8 cellular contexts compared by ENCODE assay signal in the genomic region with DNA sequence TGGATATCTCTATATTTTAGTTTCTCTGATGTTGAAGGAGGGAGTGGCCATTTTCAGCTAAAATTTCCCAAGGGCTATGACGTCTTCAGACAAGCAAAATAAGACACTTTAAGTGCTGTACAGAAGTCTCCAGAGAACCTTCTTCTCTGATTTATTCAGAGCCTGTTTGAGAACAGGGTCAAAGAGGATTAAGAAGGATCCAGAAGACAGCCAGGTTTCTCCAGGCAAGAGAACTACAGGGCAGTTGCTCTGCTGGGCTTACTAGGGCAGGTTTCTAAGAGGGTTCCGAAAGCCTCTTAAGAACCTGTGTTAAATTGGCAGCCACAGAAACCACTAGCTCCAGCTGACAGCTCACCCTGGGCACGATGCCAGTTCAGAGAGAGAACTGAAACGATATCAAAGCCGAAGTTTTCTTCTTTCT. TPM values are rescaled to one million over a fixed set of nuclear protein-coding genes. Genes with fewer than 3 reads are reported as not detected.
DNase-seq lines count a peak whose midpoint lies in the region; ATAC-seq lines count a peak whose summit lies in the region.

No MANE protein-coding gene starts in this region.

- peak; percentile 92 for ATAC-seq in GM21526 (IDR thresholded peaks at IDR 0.05; ENCODE audit: low FRiP score, unreplicated experiment)

- H3K36me3 Mint-ChIP-seq in immature natural killer cell = no peaks in the 10 kb centered on the region

- no peaks in the 10 kb centered on the region for H3K9me3 Mint-ChIP-seq in immature natural killer cell

- DNase-seq in DMS79 (lab: John Stamatoyannopoulos, UW) (peak; percentile 87), T-helper 1 cell (peak; percentile 41 to 76 (median 68)), amniotic stem cell (lab: John Stamatoyannopoulos, UW) (peak; percentile 5), immature natural killer cell (peak; percentile 73 to 84 (median 76)), NCI-H526 treated with DMSO at 0.1 percent for 48 hours (lab: John Stamatoyannopoulos, UW) (no peak)
- DNase-seq in Jurkat, Clone E6-1 (ENCODE audit: low read depth, low spot score) = peak; percentile 82
- DNase-seq in stimulated activated CD4-positive, alpha-beta T cell treated with anti-CD3 and anti-CD28 coated beads, Interleukin-1b, Interleukin-23, amount 100 ng/mL, for 24 hours (ENCODE audit: low read depth in 4 of 4, low spot score in 1 of 4) = peak; percentile 42 to 53 (median 44)

- peak overlapping the region; percentile 51 to 72 (median 59) for H3K4me3 Mint-ChIP-seq in immature natural killer cell

- peak overlapping the region in 3 of 6 donors; percentile 52 to 67 (median 53) for H3K27ac Mint-ChIP-seq in immature natural killer cell

- H3K4me1 Mint-ChIP-seq in immature natural killer cell = peaks cover 27 to 34% of the 10 kb centered on the region in 2 donors

- peaks cover 6 to 35% (median 17%) of the 10 kb centered on the region in 3 donors for H3K27me3 Mint-ChIP-seq in immature natural killer cell (ENCODE audit: low read depth in 3 of 3)

- H3K4me3 ChIP-seq in Jurkat, Clone E6-1 (ENCODE audit: low read length) = no peak overlapping the region

RNA-seq across cellular contexts. Expression of gene MGP, which starts 1.2 kb away (rescaled TPM):
- not detected for polyA plus RNA-seq in Jurkat, Clone E6-1 (2012; ENCODE audit: insufficient read depth, insufficient read length)
- under 1 TPM in 1 of 3 donors, not detected in 2; 0.51 TPM for polyA plus RNA-seq in immature natural killer cell

RNA-seq across cellular contexts. Expression of gene ART4, which starts 41.1 kb away (rescaled TPM):
- polyA plus RNA-seq in Jurkat, Clone E6-1 (2012; ENCODE audit: insufficient read depth, insufficient read length) = not detected
- not detected for polyA plus RNA-seq in immature natural killer cell

RNA-seq across cellular contexts. Expression of gene ERP27, which starts 53.9 kb away (rescaled TPM):
- 7.9 TPM for polyA plus RNA-seq in Jurkat, Clone E6-1 (2012; ENCODE audit: insufficient read depth, insufficient read length)
- 1 to 10 TPM; 2.5 to 3.8 (median 3.8) TPM for polyA plus RNA-seq in immature natural killer cell
